Comparison of ENCODE assay signal across 9 cellular contexts in the genomic region with DNA sequence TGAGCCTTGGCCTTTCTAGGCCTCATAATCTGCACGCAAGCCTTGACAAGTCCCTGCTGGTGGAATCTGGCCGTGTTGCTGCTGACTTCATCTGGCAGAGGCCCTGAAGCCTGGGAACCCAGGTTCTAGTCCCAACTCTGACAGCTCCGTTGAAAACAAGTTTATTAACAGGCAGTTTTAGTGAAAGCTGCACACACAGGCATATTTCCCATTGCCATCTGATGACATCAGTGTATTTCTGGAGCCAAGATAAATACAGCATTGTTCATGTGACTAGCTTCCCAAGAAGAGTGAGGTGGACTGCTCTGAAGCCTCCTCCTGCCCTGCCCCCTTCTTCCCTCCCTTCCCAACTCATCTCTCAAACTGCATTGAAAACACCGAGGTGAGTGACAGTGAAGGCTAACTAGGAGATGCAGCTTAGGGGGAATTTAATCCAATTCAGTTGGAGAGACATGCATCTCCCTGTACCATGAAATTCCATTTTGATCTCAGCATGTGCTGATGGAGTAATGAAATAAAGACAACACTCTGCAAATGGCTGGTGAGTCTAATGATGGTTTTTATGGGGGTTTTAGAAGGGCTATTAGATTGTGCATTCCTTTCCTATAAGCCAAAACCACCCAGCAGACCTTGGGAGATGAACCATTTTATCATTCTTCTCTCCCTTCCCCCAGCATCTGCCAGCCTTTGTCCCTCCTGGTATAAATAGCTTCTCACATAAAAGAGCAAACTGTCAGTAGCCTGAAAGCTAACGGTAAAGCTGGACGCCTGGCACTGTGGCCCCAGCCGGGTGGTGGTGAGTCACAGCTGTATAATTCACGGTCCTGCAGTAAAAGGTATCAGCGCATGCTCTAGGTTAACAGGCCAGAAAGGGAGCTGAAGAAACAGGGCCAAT.
DNase-seq lines count a peak whose midpoint lies in the region; ATAC-seq lines count a peak whose summit lies in the region.
"Had no signal": no experiment of that assay in that cellular context is flagged by ENCODE, and none has a peak within 500 bp of the region (broad histone marks: within the 10 kb centered on the region; RNA-seq: fewer than 3 reads in every experiment).

No MANE protein-coding gene starts in this region.

- no peaks in the 10 kb centered on the region for H3K27me3 ChIP-seq in neuron (ENCODE audit: insufficient read depth, low read length)

- no peaks in the 10 kb centered on the region for H3K9me3 Mint-ChIP-seq in stimulated activated memory B cell treated with anti-CD40 and anti-IgM and Interleukin-4, amounts not matched to agents 10 μg/mL and 1 μg/mL and 100 μg/mL, for 72 hours

- peak; percentile 99 for DNase-seq in COLO829 (ENCODE audit: low spot score)
- peak; percentile 52 to 54 for DNase-seq in NOMO-1 (lab: John Stamatoyannopoulos, UW; ENCODE audit: unreplicated experiment in 2 of 2)
- DNase-seq in fibroblast of gingiva (ENCODE audit: low read depth): peak; percentile 67
- no peak for DNase-seq in stimulated activated CD4-positive, alpha-beta T cell treated with anti-CD3 and anti-CD28 coated beads, Interleukin-1b, Interleukin-23, amount 100 ng/mL, for 48 hours

- H3K27me3 Mint-ChIP-seq in stimulated activated memory B cell treated with anti-CD40 and anti-IgM and Interleukin-4, amounts not matched to agents 10 μg/mL and 1 μg/mL and 100 μg/mL, for 72 hours: no peaks in the 10 kb centered on the region

- H3K4me1 Mint-ChIP-seq in stimulated activated memory B cell treated with anti-CD40 and anti-IgM and Interleukin-4, amounts not matched to agents 10 μg/mL and 1 μg/mL and 100 μg/mL, for 72 hours: no peaks in the 10 kb centered on the region
- H3K4me1 Mint-ChIP-seq: central memory CD8-positive, alpha-beta T cell had no signal

- H3K36me3 Mint-ChIP-seq in stimulated activated memory B cell treated with anti-CD40 and anti-IgM and Interleukin-4, amounts not matched to agents 10 μg/mL and 1 μg/mL and 100 μg/mL, for 72 hours: no peaks in the 10 kb centered on the region

- H3K4me3 ChIP-seq in neuron (ENCODE audit: low read length): no peak overlapping the region

- ATAC-seq in GM21447 (IDR thresholded peaks at IDR 0.05; ENCODE audit: unreplicated experiment) (no peak), GM18907 (IDR thresholded peaks at IDR 0.05; ENCODE audit: unreplicated experiment) (no peak)
- no peak for ATAC-seq in stimulated activated memory B cell treated with anti-CD40 and anti-IgM and Interleukin-4, amounts not matched to agents 10 μg/mL and 1 μg/mL and 100 μg/mL, for 72 hours

- H3K27ac Mint-ChIP-seq in stimulated activated memory B cell treated with anti-CD40 and anti-IgM and Interleukin-4, amounts not matched to agents 10 μg/mL and 1 μg/mL and 100 μg/mL, for 72 hours: no peak overlapping the region

- H3K4me3 Mint-ChIP-seq in stimulated activated memory B cell treated with anti-CD40 and anti-IgM and Interleukin-4, amounts not matched to agents 10 μg/mL and 1 μg/mL and 100 μg/mL, for 72 hours: no peak overlapping the region
- H3K4me3 Mint-ChIP-seq: central memory CD8-positive, alpha-beta T cell had no signal

- peaks cover 29% of the 10 kb centered on the region for H3K4me1 ChIP-seq in neuron (ENCODE audit: insufficient read depth, low read length)

- H2AFZ ChIP-seq in neuron (ENCODE audit: low read depth, low read length): peak overlapping the region; percentile 42

- no peaks in the 10 kb centered on the region for H3K36me3 ChIP-seq in neuron (ENCODE audit: insufficient read depth, low read length)

- H3K9me3 ChIP-seq in neuron (ENCODE audit: low read length): no peaks in the 10 kb centered on the region
